Comparison of ENCODE assay signal across 1 cellular context in genomic region chr10:132865236-132865635, GRCh38.
TF ChIP-seq lines count a peak whose summit lies in the region.

No MANE protein-coding gene starts in this region.

TF ChIP-seq in WTC11, 78 proteins besides CTCF, POLR2A, EP300 and RAD21 (continued from another document):
- TF ChIP-seq ATF2 (CRISPR knock-in tag; IDR thresholded peaks at IDR 0.05; ENCODE audit: borderline replicate concordance, low read depth) (no peak), NR3C1 (CRISPR knock-in tag; conservative IDR thresholded peaks at IDR 0.05; ENCODE audit: low read depth) (no peak), HMGXB4 (CRISPR knock-in tag; IDR thresholded peaks at IDR 0.05) (no peak), TEAD1 (CRISPR knock-in tag; IDR thresholded peaks at IDR 0.05) (no peak), CREB1 (CRISPR knock-in tag; IDR thresholded peaks at IDR 0.05) (no peak), JUN (CRISPR knock-in tag; IDR thresholded peaks at IDR 0.05) (no peak), ZNF232 (CRISPR knock-in tag; IDR thresholded peaks at IDR 0.05) (no peak), ZNF138 (CRISPR knock-in tag; conservative IDR thresholded peaks at IDR 0.05) (no peak), ESRRA (CRISPR knock-in tag; IDR thresholded peaks at IDR 0.05; ENCODE audit: borderline replicate concordance) (no peak), E2F5 (CRISPR knock-in tag; IDR thresholded peaks at IDR 0.05) (no peak), ZNF532 (CRISPR knock-in tag; IDR thresholded peaks at IDR 0.05; ENCODE audit: borderline replicate concordance) (no peak), ZMAT4 (CRISPR knock-in tag; IDR thresholded peaks at IDR 0.05) (no peak), MXD4 (CRISPR knock-in tag; IDR thresholded peaks at IDR 0.05; ENCODE audit: borderline replicate concordance) (no peak), GTF2I (CRISPR knock-in tag; conservative IDR thresholded peaks at IDR 0.05) (no peak)
